8 cellular contexts compared by ENCODE assay signal in genomic region chr9:136051568-136052432, GRCh38. TPM values are rescaled to one million over a fixed set of nuclear protein-coding genes. Genes with fewer than 3 reads are reported as not detected.
DNase-seq lines count a peak whose midpoint lies in the region; ATAC-seq and TF ChIP-seq lines count a peak whose summit lies in the region.

No MANE protein-coding gene starts in this region.

- intact Hi-C loops in heart right ventricle (cut with DNase I): loop anchor here in 2 of 10 donors (5.0 kb wide), 2 partner anchors 36 to 41 kb away; no protein-coding TSS in a partner anchor

- H3K36me3 ChIP-seq in heart right ventricle: peaks cover 0 to 36% (median 5%) of the 10 kb centered on the region in 9 donors

- no peak for TF ChIP-seq CTCF in heart right ventricle (IDR thresholded peaks at IDR 0.05)

- H3K27ac ChIP-seq in angular gyrus (ENCODE audit: low read depth, low read length): peak overlapping the region; percentile 93
- peak overlapping the region in 9 of 10 donors; percentile 57 to 88 (median 78) for H3K27ac ChIP-seq in heart right ventricle

- peak overlapping the region; percentile 16 to 62 (median 54) for H3K4me3 ChIP-seq in heart right ventricle

- H3K9me3 ChIP-seq in heart right ventricle: no peaks in the 10 kb centered on the region

- whole genome bisulfite sequencing in heart right ventricle, 2 donors: 1% methylated on average over 53 to 65 of the region's 66 CpGs

- DNase-seq in 8988T (peak; percentile 87), GM04504 (ENCODE audit: low read depth) (peak; percentile 88), NCI-H2227 (lab: John Stamatoyannopoulos, UW; ENCODE audit: unreplicated experiment) (peak; percentile 63), heart right ventricle (peak; percentile 35 to 52), non-pigmented ciliary epithelial cell (ENCODE audit: low read depth) (peak; percentile 38), germinal center (ENCODE audit: low spot score) (no peak)

- peak; percentile 15 to 70 (median 44) for ATAC-seq in heart right ventricle
- ATAC-seq in GM21576 (IDR thresholded peaks at IDR 0.05; ENCODE audit: unreplicated experiment): no peak

- no peaks in the 10 kb centered on the region for H3K27me3 ChIP-seq in heart right ventricle

- H3K4me1 ChIP-seq in heart right ventricle: peaks cover 26 to 79% (median 73%) of the 10 kb centered on the region in 9 donors

RNA-seq across cellular contexts. Expression of gene NACC2, which starts 43.3 kb away (rescaled TPM):
- 10 to 100 TPM; 32.0 to 55.1 (median 41.1) TPM for total RNA-seq in heart right ventricle
- 10 to 100 TPM; 15.6 to 16.5 TPM for polyA plus RNA-seq in heart right ventricle
